ENCODE assay signal across 8 cellular contexts in genomic region chr12:11581179-11581755, GRCh38.
DNase-seq lines count a peak whose midpoint lies in the region; ATAC-seq and TF ChIP-seq lines count a peak whose summit lies in the region.

No MANE protein-coding gene starts in this region.

- H3K79me2 ChIP-seq in OCI-LY3 (ENCODE audit: low read length), result no peaks in the 10 kb centered on the region

- peaks cover 10% of the 10 kb centered on the region for H3K9me3 ChIP-seq in OCI-LY3 (ENCODE audit: insufficient read depth, low read length)
- H3K9me3 ChIP-seq in thoracic aorta, result no peaks in the 10 kb centered on the region

- no peaks in the 10 kb centered on the region for H4K20me1 ChIP-seq in OCI-LY3 (ENCODE audit: insufficient read depth, low read length)

- H3K4me1 ChIP-seq in OCI-LY3 (ENCODE audit: low read length), result peaks cover 53% of the 10 kb centered on the region
- H3K4me1 ChIP-seq in thoracic aorta (ENCODE audit: control insufficient read depth in 1 of 2, low read depth in 2 of 2), result peaks cover 22 to 27% of the 10 kb centered on the region in 2 donors

- no peak overlapping the region for H2AFZ ChIP-seq in OCI-LY3 (ENCODE audit: low read depth, low read length)

- H3K4me3 ChIP-seq in OCI-LY3 (ENCODE audit: low read length) (no peak overlapping the region), thoracic aorta (no peak overlapping the region)

- H3K27ac ChIP-seq in OCI-LY3 (ENCODE audit: low read length) (no peak overlapping the region), thoracic aorta (no peak overlapping the region)

- TF ChIP-seq RAD21 in Ishikawa (IDR thresholded peaks at IDR 0.05; ENCODE audit: low read depth), result peak; percentile 90

- H3K9ac ChIP-seq in OCI-LY3 (ENCODE audit: low read length), result no peak overlapping the region

- peak overlapping the region; percentile 38 for H3K4me2 ChIP-seq in OCI-LY3 (ENCODE audit: low read length)

- DNase-seq in COR-L47 (lab: John Stamatoyannopoulos, UW) (peak; percentile 35), activated T-cell treated with anti-CD3 and anti-CD28 coated beads for 4 hours (peak; percentile 74), fibroblast of gingiva (ENCODE audit: low read depth) (peak; percentile 47), non-pigmented ciliary epithelial cell (ENCODE audit: low read depth) (peak; percentile 57), thoracic aorta (ENCODE audit: low spot score) (no peak)

- H3K27me3 ChIP-seq in OCI-LY3 (ENCODE audit: low read depth, low read length) (peaks cover 23% of the 10 kb centered on the region), thoracic aorta (replicated peaks; ENCODE audit: insufficient read depth) (no peaks in the 10 kb centered on the region)

- TF ChIP-seq CTCF in OCI-LY3 (IDR thresholded peaks at IDR 0.05; ENCODE audit: low read depth, low read length) (peak; percentile 55), thoracic aorta (IDR thresholded peaks at IDR 0.05) (peak; percentile 75)

- ATAC-seq in thoracic aorta (ENCODE audit: insufficient number of reproducible peaks, low FRiP score, low read depth) (no peak), GM18861 (IDR thresholded peaks at IDR 0.05; ENCODE audit: unreplicated experiment) (no peak)

- no peak for TF ChIP-seq EP300 in Ishikawa (IDR thresholded peaks at IDR 0.05; ENCODE audit: borderline replicate concordance)

- H3K36me3 ChIP-seq in OCI-LY3 (replicated peaks; ENCODE audit: low read depth, low read length), result peaks cover 14% of the 10 kb centered on the region
- no peaks in the 10 kb centered on the region for H3K36me3 ChIP-seq in thoracic aorta

TF ChIP-seq in Ishikawa, 13 proteins besides CTCF, POLR2A, EP300 and RAD21:
- TF ChIP-seq REST (IDR thresholded peaks at IDR 0.05; ENCODE audit: low read depth), result no peak
- TF ChIP-seq TCF12 (IDR thresholded peaks at IDR 0.05; ENCODE audit: low read depth), result no peak
- no peak for TF ChIP-seq FOXM1 (IDR thresholded peaks at IDR 0.05; ENCODE audit: borderline replicate concordance, low read depth)
- no peak for TF ChIP-seq NFIC (IDR thresholded peaks at IDR 0.05)
- no peak for TF ChIP-seq CEBPB (IDR thresholded peaks at IDR 0.05)
- no peak for TF ChIP-seq YY1 (IDR thresholded peaks at IDR 0.05; ENCODE audit: low read depth)
- no peak for TF ChIP-seq ZBTB7A (IDR thresholded peaks at IDR 0.05; ENCODE audit: low read depth)
